1 cellular context compared by ENCODE assay signal in the genomic region with DNA sequence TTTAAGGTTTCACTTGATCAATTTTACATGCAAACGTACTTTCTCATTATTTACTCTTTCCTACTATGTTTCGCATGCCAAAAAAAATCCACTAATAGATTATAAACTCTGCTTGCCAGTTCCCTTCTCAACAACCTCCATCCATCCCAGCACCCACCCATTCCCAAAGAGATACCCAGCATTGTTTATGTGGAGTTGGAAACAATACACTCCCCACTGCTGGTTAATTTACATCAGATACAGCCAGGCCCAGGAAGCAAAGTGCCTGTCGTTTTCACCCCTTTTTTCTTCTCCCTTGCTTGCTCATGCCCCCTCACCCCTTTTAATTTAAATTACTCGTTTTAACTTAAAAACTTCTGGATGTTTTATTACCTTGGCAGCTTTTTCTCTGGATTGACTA.
TF ChIP-seq lines count a peak whose summit lies in the region.

No MANE protein-coding gene starts in this region.

TF ChIP-seq in GM23338, 12 proteins besides CTCF, POLR2A, EP300 and RAD21:
- TF ChIP-seq EZH2phosphoT487 (IDR thresholded peaks at IDR 0.05; ENCODE audit: unreplicated experiment) = no peak
- no peak for TF ChIP-seq REST (IDR thresholded peaks at IDR 0.05; ENCODE audit: unreplicated experiment)
- TF ChIP-seq ZNF114 (CRISPR knock-in tag; IDR thresholded peaks at IDR 0.05) = no peak
- no peak for TF ChIP-seq ZNF331 (CRISPR knock-in tag; IDR thresholded peaks at IDR 0.05; ENCODE audit: low read depth)
- no peak for TF ChIP-seq JUNB (IDR thresholded peaks at IDR 0.05; ENCODE audit: unreplicated experiment)
- TF ChIP-seq POLR2AphosphoS5 (IDR thresholded peaks at IDR 0.05; ENCODE audit: low read depth) = no peak
- TF ChIP-seq NANOG (IDR thresholded peaks at IDR 0.05; ENCODE audit: borderline replicate concordance) = peak; percentile 77
